Comparison of ENCODE assay signal across 8 cellular contexts in genomic region chr7:5420841-5421625, GRCh38. TPM values are rescaled to one million over a fixed set of nuclear protein-coding genes. Genes with fewer than 3 reads are reported as not detected.
DNase-seq lines count a peak whose midpoint lies in the region; ATAC-seq and TF ChIP-seq lines count a peak whose summit lies in the region.

No MANE protein-coding gene starts in this region.

- H3K9ac ChIP-seq in SU-DHL-6 (ENCODE audit: low read length): no peak overlapping the region

- no peak for ATAC-seq in HG02885 (IDR thresholded peaks at IDR 0.05; ENCODE audit: poor library complexity, unreplicated experiment)

- peak overlapping the region; percentile 97 for H3K4me2 ChIP-seq in SU-DHL-6 (ENCODE audit: low read depth, low read length, poor library complexity, severe bottlenecking)

- peak overlapping the region; percentile 95 for H3K4me3 Mint-ChIP-seq in neural crest cell

- H3K9me2 ChIP-seq in SU-DHL-6 (replicated peaks; ENCODE audit: insufficient read depth, low read length): no peaks in the 10 kb centered on the region

- H3K36me3 ChIP-seq in SU-DHL-6 (ENCODE audit: low read length) (no peaks in the 10 kb centered on the region), esophagus (ENCODE audit: control insufficient read depth in 2 of 2, insufficient read depth in 2 of 2, low read length in 1 of 2) (peaks cover 0 to 5% of the 10 kb centered on the region in 2 donors)

- H3K9me3 ChIP-seq in SU-DHL-6 (ENCODE audit: insufficient read depth, low read length): no peaks in the 10 kb centered on the region
- H3K9me3 ChIP-seq in esophagus (ENCODE audit: control insufficient read depth in 2 of 2, insufficient read depth in 1 of 2, low read depth in 1 of 2, low read length in 1 of 2): no peaks in the 10 kb centered on the region

- H3K79me2 ChIP-seq in SU-DHL-6 (ENCODE audit: insufficient read depth, low read length): no peaks in the 10 kb centered on the region

- no peaks in the 10 kb centered on the region for H3K9me3 Mint-ChIP-seq in neural crest cell

- 1% methylated on average over 76 to 93 of the region's 93 CpGs for WGBS in esophagus, 2 donors

- peaks cover 35% of the 10 kb centered on the region for H3K4me1 Mint-ChIP-seq in neural crest cell

- H2AFZ ChIP-seq in SU-DHL-6 (ENCODE audit: low read depth, low read length, severe bottlenecking): no peak overlapping the region

- H3K36me3 Mint-ChIP-seq in neural crest cell (ENCODE audit: low read depth): peaks cover 2% of the 10 kb centered on the region

- H3K27me3 ChIP-seq in SU-DHL-6 (ENCODE audit: low read length): 0 out of 2 replicates have a peak, but pooled peaks cover 3% of the 10 kb centered on the region
- H3K27me3 ChIP-seq in esophagus (ENCODE audit: control insufficient read depth in 1 of 2, insufficient read depth in 2 of 2, low read length in 2 of 2): no peaks in the 10 kb centered on the region

- H3K27ac ChIP-seq in SU-DHL-6 (ENCODE audit: low read depth, low read length) (no peak overlapping the region), esophagus (ENCODE audit: low read depth in 2 of 2, low read length in 1 of 2) (peak overlapping the region; percentile 98 to 99)

- H3K27me3 Mint-ChIP-seq in neural crest cell (ENCODE audit: low read depth): peaks cover 28% of the 10 kb centered on the region

- no peaks in the 10 kb centered on the region for H4K20me1 ChIP-seq in SU-DHL-6 (ENCODE audit: low read depth, low read length)

- DNase-seq in DMS 273 (lab: John Stamatoyannopoulos, UW; ENCODE audit: unreplicated experiment) (peak; percentile 77), DMS 273 treated with DMSO at 0.1 percent for 48 hours (lab: John Stamatoyannopoulos, UW) (no peak), neural crest cell (ENCODE audit: low read depth, low spot score) (peak; percentile 18), NCI-H2029 (lab: John Stamatoyannopoulos, UW) (no peak), NCI-H510A (lab: John Stamatoyannopoulos, UW) (no peak)

- peaks cover 4 to 15% of the 10 kb centered on the region in 2 donors for H3K4me1 ChIP-seq in esophagus (ENCODE audit: control insufficient read depth in 2 of 2, insufficient read depth in 2 of 2, low read length in 1 of 2)

- H3K4me3 ChIP-seq in SU-DHL-6 (ENCODE audit: insufficient read depth, low read length, poor library complexity, severe bottlenecking): no peak overlapping the region
- peak overlapping the region; percentile 78 to 88 for H3K4me3 ChIP-seq in esophagus (ENCODE audit: low read depth in 1 of 2, low read length in 2 of 2)

- H3F3A ChIP-seq in SU-DHL-6 (ENCODE audit: insufficient read depth): 0 out of 2 replicates have a peak, but pooled peaks cover 12% of the 10 kb centered on the region

- peak overlapping the region; percentile 43 for H3K27ac Mint-ChIP-seq in neural crest cell (ENCODE audit: unreplicated experiment)

- TF ChIP-seq CTCF in SU-DHL-6 (IDR thresholded peaks at IDR 0.05; ENCODE audit: insufficient read depth, low read length, poor library complexity, severe bottlenecking) (no peak), neural crest cell (conservative IDR thresholded peaks at IDR 0.05) (no peak)

RNA-seq across cellular contexts. Expression of gene TNRC18, which starts 2.6 kb away (rescaled TPM):
- 10 to 100 TPM; 18.0 to 34.0 TPM for polyA plus RNA-seq in esophagus
- total RNA-seq in neural crest cell: 68.0 and 69.8 TPM in 2 replicates

Comparison
In these comparisons a context has a peak if more than half of its experiments do, and no peak if none do; other contexts are left out.
1. DNase-seq: peak in DMS 273 (single experiment) and neural crest cell (single experiment); none in DMS 273 treated with DMSO at 0.1 percent for 48 hours (single experiment), NCI-H2029 (single experiment) and NCI-H510A (single experiment).